In genomic region chr16:74257061-74257460, GRCh38 we compare ENCODE assay signal across 29 cellular contexts. TPM values are rescaled to one million over a fixed set of nuclear protein-coding genes. Genes with fewer than 3 reads are reported as not detected.
DNase-seq lines count a peak whose midpoint lies in the region; ATAC-seq and TF ChIP-seq lines count a peak whose summit lies in the region.
"Had no signal": no experiment of that assay in that cellular context is flagged by ENCODE, and none has a peak within 500 bp of the region (broad histone marks: within the 10 kb centered on the region; RNA-seq: fewer than 3 reads in every experiment).

No MANE protein-coding gene starts in this region.

- TF ChIP-seq EP300 in upper lobe of left lung (IDR thresholded peaks at IDR 0.05): no peak

- peaks cover 14% of the 10 kb centered on the region for H3K27me3 Mint-ChIP-seq in stimulated activated memory B cell treated with anti-CD40 and anti-IgM and Interleukin-4, amounts not matched to agents 10 μg/mL and 1 μg/mL and 100 μg/mL, for 72 hours
- peaks cover 2 to 14% (median 6%) of the 10 kb centered on the region in 3 donors for H3K27me3 Mint-ChIP-seq in CD14-positive monocyte (ENCODE audit: low read depth in 3 of 3)

- H3K9me3 Mint-ChIP-seq in stimulated activated memory B cell treated with anti-CD40 and anti-IgM and Interleukin-4, amounts not matched to agents 10 μg/mL and 1 μg/mL and 100 μg/mL, for 72 hours: no peaks in the 10 kb centered on the region
- H3K9me3 Mint-ChIP-seq in CD14-positive monocyte: peaks cover 0 to 1% (median 0%) of the 10 kb centered on the region in 7 donors
- H3K9me3 Mint-ChIP-seq: activated T-helper 1 cell treated with anti-CD3 and anti-CD28 coated beads, Interleukin-12 subunit alpha, Interleukin-12 subunit beta, Interleukin-2, Interleukin-4 antibody, amounts not matched to agents 30 ng/mL and 10 ng/mL and 1 ng/mL, durations not matched to agents 14 hours and 24 hours and 36 hours; CD8-positive, alpha-beta memory T cell; GM23338; T-cell had no signal

- no peaks in the 10 kb centered on the region for H3K27me3 ChIP-seq in upper lobe of left lung
- H3K27me3 ChIP-seq: esophagus squamous epithelium, gastrocnemius medialis had no signal

- peaks cover 12% of the 10 kb centered on the region for H3K4me1 Mint-ChIP-seq in stimulated activated memory B cell treated with anti-CD40 and anti-IgM and Interleukin-4, amounts not matched to agents 10 μg/mL and 1 μg/mL and 100 μg/mL, for 72 hours
- H3K4me1 Mint-ChIP-seq in CD14-positive monocyte: no peaks in the 10 kb centered on the region
- H3K4me1 Mint-ChIP-seq: CD8-positive, alpha-beta memory T cell; T-cell had no signal

- H3K9me3 ChIP-seq in upper lobe of left lung: no peaks in the 10 kb centered on the region
- H3K9me3 ChIP-seq: esophagus squamous epithelium, gastrocnemius medialis, thoracic aorta had no signal

- no peak overlapping the region for H3K27ac Mint-ChIP-seq in stimulated activated memory B cell treated with anti-CD40 and anti-IgM and Interleukin-4, amounts not matched to agents 10 μg/mL and 1 μg/mL and 100 μg/mL, for 72 hours
- no peak overlapping the region for H3K27ac Mint-ChIP-seq in CD14-positive monocyte
- H3K27ac Mint-ChIP-seq: activated T-helper 1 cell treated with anti-CD3 and anti-CD28 coated beads, Interleukin-12 subunit alpha, Interleukin-12 subunit beta, Interleukin-2, Interleukin-4 antibody, amounts not matched to agents 30 ng/mL and 10 ng/mL and 1 ng/mL, durations not matched to agents 14 hours and 24 hours and 36 hours; CD8-positive, alpha-beta memory T cell; GM23338; T-cell had no signal

- H3K36me3 ChIP-seq in upper lobe of left lung: no peaks in the 10 kb centered on the region
- H3K36me3 ChIP-seq: esophagus squamous epithelium, gastrocnemius medialis, thoracic aorta had no signal

- DNase-seq in NB4 (ENCODE audit: low read depth) (peak; percentile 30), CD14-positive monocyte (ENCODE audit: low spot score) (no peak), NCI-H1930 (lab: John Stamatoyannopoulos, UW) (no peak), upper lobe of left lung (no peak)
- DNase-seq: activated CD4-positive, alpha-beta T cell treated with anti-CD3 and anti-CD28 coated beads for 4 hours; activated naive CD4-positive, alpha-beta T cell treated with anti-CD3 and anti-CD28 coated beads, Interleukin-2, amount 50 U/mL, for 16 hours; CD8-positive, alpha-beta memory T cell; esophagus squamous epithelium; gastrocnemius medialis; GF-D8; IMR-90; kidney glomerular epithelial cell; mesenchymal stem cell; NCI-H187; NCI-H226; NCI-H774; occipital lobe; SIG-M5; stimulated activated CD4-positive, alpha-beta T cell treated with anti-CD3 and anti-CD28 coated beads, Interleukin-2, amount 100 ng/mL, for 24 hours; stimulated activated naive CD4-positive, alpha-beta T cell treated with Interleukin-2 at 50 U/mL for 16 hours had no signal

- ATAC-seq in GM18867 (IDR thresholded peaks at IDR 0.05; ENCODE audit: unreplicated experiment): peak; percentile 86
- peak; percentile 67 for ATAC-seq in HG02938 (IDR thresholded peaks at IDR 0.05; ENCODE audit: unreplicated experiment)
- ATAC-seq in stimulated activated memory B cell treated with anti-CD40 and anti-IgM and Interleukin-4, amounts not matched to agents 10 μg/mL and 1 μg/mL and 100 μg/mL, for 72 hours: peak; percentile 84
- no peak for ATAC-seq in upper lobe of left lung (ENCODE audit: low FRiP score in 2 of 2)
- ATAC-seq: gastrocnemius medialis, GM23338, T-cell had no signal

- no peak overlapping the region for H3K4me3 ChIP-seq in NB4 (ENCODE audit: low read depth, low read length)
- H3K4me3 ChIP-seq in upper lobe of left lung: no peak overlapping the region
- H3K4me3 ChIP-seq: coronary artery, esophagus squamous epithelium, gastrocnemius medialis, GM23338, skin epidermis, thoracic aorta had no signal

- no peaks in the 10 kb centered on the region for H3K36me3 Mint-ChIP-seq in stimulated activated memory B cell treated with anti-CD40 and anti-IgM and Interleukin-4, amounts not matched to agents 10 μg/mL and 1 μg/mL and 100 μg/mL, for 72 hours
- H3K36me3 Mint-ChIP-seq in CD14-positive monocyte: no peaks in the 10 kb centered on the region
- H3K36me3 Mint-ChIP-seq: CD8-positive, alpha-beta memory T cell; T-cell had no signal

- no peak overlapping the region for H3K4me3 Mint-ChIP-seq in stimulated activated memory B cell treated with anti-CD40 and anti-IgM and Interleukin-4, amounts not matched to agents 10 μg/mL and 1 μg/mL and 100 μg/mL, for 72 hours
- H3K4me3 Mint-ChIP-seq in CD14-positive monocyte: no peak overlapping the region
- H3K4me3 Mint-ChIP-seq: activated T-helper 1 cell treated with anti-CD3 and anti-CD28 coated beads, Interleukin-12 subunit alpha, Interleukin-12 subunit beta, Interleukin-2, Interleukin-4 antibody, amounts not matched to agents 30 ng/mL and 10 ng/mL and 1 ng/mL, durations not matched to agents 14 hours and 24 hours and 36 hours; CD8-positive, alpha-beta memory T cell; GM23338; T-cell had no signal

- H3K27ac ChIP-seq in upper lobe of left lung: no peak overlapping the region
- H3K27ac ChIP-seq: coronary artery, esophagus squamous epithelium, gastrocnemius medialis, skin epidermis, thoracic aorta had no signal

- no peak for TF ChIP-seq CTCF in NB4 (IDR thresholded peaks at IDR 0.05; ENCODE audit: low read depth, low read length)
- TF ChIP-seq CTCF in CD14-positive monocyte (IDR thresholded peaks at IDR 0.05): no peak
- no peak for TF ChIP-seq CTCF in upper lobe of left lung (IDR thresholded peaks at IDR 0.05)

- 68 to 78% methylated on average over 7 of the region's 7 CpGs for WGBS in upper lobe of left lung, 2 donors

- intact Hi-C loops in CD14-positive monocyte (cut with micrococcal nuclease): no loop called here

- H3K4me1 ChIP-seq in upper lobe of left lung: no peaks in the 10 kb centered on the region
- H3K4me1 ChIP-seq: esophagus squamous epithelium, gastrocnemius medialis had no signal

- no peak for TF ChIP-seq POLR2A in NB4 (IDR thresholded peaks at IDR 0.05; ENCODE audit: extremely low read depth, insufficient read length)
- TF ChIP-seq POLR2A in upper lobe of left lung (IDR thresholded peaks at IDR 0.05): no peak

RNA-seq across cellular contexts. Expression of gene PSMD7, which starts 39.6 kb away (rescaled TPM):
- 100 to 1,000 TPM in 1 of 2 donors, 10 to 100 TPM in 1; 96.7 to 118 TPM for polyA plus RNA-seq in CD14-positive monocyte
- total RNA-seq in upper lobe of left lung: 10 to 100 TPM; 23.0 to 89.6 (median 59.8) TPM

Comparison
In these comparisons a context has a peak if more than half of its experiments do, and no peak if none do; other contexts are left out.
1. ATAC-seq: peak in GM18867 (single experiment), HG02938 (single experiment) and stimulated activated memory B cell treated with anti-CD40 and anti-IgM and Interleukin-4, amounts not matched to agents 10 μg/mL and 1 μg/mL and 100 μg/mL, for 72 hours (single experiment); none in upper lobe of left lung (0 of 2).